18 cellular contexts compared by ENCODE assay signal in genomic region chr20:14208956-14209355, GRCh38.
DNase-seq lines count a peak whose midpoint lies in the region; ATAC-seq, FAIRE-seq and TF ChIP-seq lines count a peak whose summit lies in the region.
"Had no signal": no experiment of that assay in that cellular context is flagged by ENCODE, and none has a peak within 500 bp of the region (broad histone marks: within the 10 kb centered on the region; RNA-seq: fewer than 3 reads in every experiment).

No MANE protein-coding gene starts in this region.

- H3K4me1 ChIP-seq in A549 (peaks cover 3% of the 10 kb centered on the region; the same call in 2 of the 3 replicates), prostate gland (replicated peaks) (peaks cover 4% of the 10 kb centered on the region), uterus (no peaks in the 10 kb centered on the region), vagina (no peaks in the 10 kb centered on the region)

- WGBS in A549 (ENCODE audit: missing lambda C conversion rate) = 85% methylated on average over 1 of the region's 1 CpG
- WGBS in prostate gland = 50% methylated on average over 1 of the region's 1 CpG

- DNase-seq in A549 (ENCODE audit: low read depth in 1 of 2, low spot score in 1 of 2) = no peak
- peak; percentile 24 for DNase-seq in NCI-H69 (lab: John Stamatoyannopoulos, UW)
- peak; percentile 41 for DNase-seq in fibroblast of peridontal ligament (ENCODE audit: extremely low read depth)
- peak; percentile 60 for DNase-seq in prostate gland (ENCODE audit: low spot score)
- DNase-seq in uterus = no peak
- no peak for DNase-seq in effector CD4-positive, alpha-beta T cell
- DNase-seq in vagina (ENCODE audit: extremely low spot score in 2 of 2) = no peak
- DNase-seq: 8988T; CD4-positive, alpha-beta T cell; DMS153; DMS79; GDM1; HCEC 1CT had no signal

- H3K4me2 ChIP-seq in A549 = no peak overlapping the region
- H3K4me2 ChIP-seq: GM23338 had no signal

- POLR2A ChIA-PET in A549 (lab: Yijun Ruan, JAX) = no interaction called here

- ATAC-seq in A549 = no peak
- ATAC-seq: GM23338 had no signal

- TF ChIP-seq CTCF in A549 (IDR thresholded peaks at IDR 0.05) = no peak
- TF ChIP-seq CTCF in prostate gland (IDR thresholded peaks at IDR 0.05) = no peak
- no peak for TF ChIP-seq CTCF in uterus (IDR thresholded peaks at IDR 0.05)
- no peak for TF ChIP-seq CTCF in vagina (IDR thresholded peaks at IDR 0.05)

- H3K36me3 ChIP-seq in prostate gland (no peaks in the 10 kb centered on the region), uterus (no peaks in the 10 kb centered on the region), vagina (no peaks in the 10 kb centered on the region)

- H3K4me3 ChIP-seq in A549 = no peak overlapping the region
- no peak overlapping the region for H3K4me3 ChIP-seq in prostate gland
- H3K4me3 ChIP-seq in uterus = no peak overlapping the region
- H3K4me3 ChIP-seq in vagina = no peak overlapping the region
- H3K4me3 ChIP-seq: GM23338 had no signal

- TF ChIP-seq EP300 in A549 (IDR thresholded peaks at IDR 0.05) = no peak

- no peaks in the 10 kb centered on the region for H3K9me3 ChIP-seq in A549
- H3K9me3 ChIP-seq in prostate gland = no peaks in the 10 kb centered on the region
- H3K9me3 ChIP-seq in uterus = no peaks in the 10 kb centered on the region
- H3K9me3 ChIP-seq in vagina = no peaks in the 10 kb centered on the region

- CTCF ChIA-PET in A549 (lab: Yijun Ruan, JAX) = interaction anchor here (1.7 kb wide), 1 partner anchor 10 kb away, joined by 4 read pairs; no protein-coding TSS in a partner anchor

- intact Hi-C loops in prostate gland (cut with DNase I) (no loop called here), uterus (cut with DNase I; ENCODE audit: low total_unique reads) (loop anchor here (10.0 kb wide), 1 partner anchor 56 kb away; no protein-coding TSS in a partner anchor), vagina (cut with DNase I) (no loop called here)

- TF ChIP-seq POLR2A in A549 (IDR thresholded peaks at IDR 0.05; ENCODE audit: low read length) (no peak), prostate gland (IDR thresholded peaks at IDR 0.05) (no peak), uterus (IDR thresholded peaks at IDR 0.05) (no peak), vagina (IDR thresholded peaks at IDR 0.05) (no peak)

- no peaks in the 10 kb centered on the region for H3K27me3 ChIP-seq in prostate gland (replicated peaks; ENCODE audit: insufficient read depth)
- H3K27me3 ChIP-seq in uterus = no peaks in the 10 kb centered on the region
- H3K27me3 ChIP-seq in vagina = no peaks in the 10 kb centered on the region

- TF ChIP-seq RAD21 in A549 (conservative IDR thresholded peaks at IDR 0.05 in 1 of 2, IDR thresholded peaks at IDR 0.05 in 1 of 2) = no peak

- no peak overlapping the region for H3K27ac ChIP-seq in A549
- peak overlapping the region; percentile 6 to 71 for H3K27ac ChIP-seq in prostate gland
- no peak overlapping the region for H3K27ac ChIP-seq in uterus
- no peak overlapping the region for H3K27ac ChIP-seq in vagina
- H3K27ac ChIP-seq: C4-2B had no signal

- peak; percentile 67 for FAIRE-seq in A549 (lab: Jason Lieb, UNC)
- FAIRE-seq: GM12892, GM18507, H54 had no signal

TF ChIP-seq in A549, 52 proteins besides CTCF, POLR2A, EP300 and RAD21:
- TF ChIP-seq ZSCAN20 (CRISPR knock-in tag; IDR thresholded peaks at IDR 0.05) = no peak
- no peak for TF ChIP-seq HEYL (CRISPR knock-in tag; IDR thresholded peaks at IDR 0.05)
- no peak for TF ChIP-seq EHF (CRISPR knock-in tag; IDR thresholded peaks at IDR 0.05)
- TF ChIP-seq MAFK (IDR thresholded peaks at IDR 0.05; ENCODE audit: partially characterized antibody) = no peak
- no peak for TF ChIP-seq CBX8 (IDR thresholded peaks at IDR 0.05)
- no peak for TF ChIP-seq CHD2 (IDR thresholded peaks at IDR 0.05; ENCODE audit: low read length, partially characterized antibody)
- no peak for TF ChIP-seq GATA3 (IDR thresholded peaks at IDR 0.05; ENCODE audit: borderline replicate concordance)
- no peak for TF ChIP-seq FOXS1 (CRISPR knock-in tag; IDR thresholded peaks at IDR 0.05)
- no peak for TF ChIP-seq NFE2L2 (conservative IDR thresholded peaks at IDR 0.05; ENCODE audit: low read length)
- no peak for TF ChIP-seq ZC3H11A (IDR thresholded peaks at IDR 0.05)
- TF ChIP-seq JUN (IDR thresholded peaks at IDR 0.05) = no peak
- no peak for TF ChIP-seq MYC (IDR thresholded peaks at IDR 0.05; ENCODE audit: borderline replicate concordance, low read length)
- no peak for TF ChIP-seq HOXA7 (CRISPR knock-in tag; IDR thresholded peaks at IDR 0.05)

Comparison
In these comparisons a context has a peak if more than half of its experiments do, and no peak if none do; other contexts are left out.
1. DNase-seq: peak in NCI-H69 (single experiment), fibroblast of peridontal ligament (single experiment) and prostate gland (single experiment); none in A549 (0 of 2), uterus (0 of 2), effector CD4-positive, alpha-beta T cell (single experiment) and vagina (0 of 2).
2. H3K27ac ChIP-seq: peak in prostate gland (2 of 2); none in A549 (0 of 2), uterus (0 of 2) and vagina (single experiment).